14 cellular contexts compared by ENCODE assay signal in the genomic region with DNA sequence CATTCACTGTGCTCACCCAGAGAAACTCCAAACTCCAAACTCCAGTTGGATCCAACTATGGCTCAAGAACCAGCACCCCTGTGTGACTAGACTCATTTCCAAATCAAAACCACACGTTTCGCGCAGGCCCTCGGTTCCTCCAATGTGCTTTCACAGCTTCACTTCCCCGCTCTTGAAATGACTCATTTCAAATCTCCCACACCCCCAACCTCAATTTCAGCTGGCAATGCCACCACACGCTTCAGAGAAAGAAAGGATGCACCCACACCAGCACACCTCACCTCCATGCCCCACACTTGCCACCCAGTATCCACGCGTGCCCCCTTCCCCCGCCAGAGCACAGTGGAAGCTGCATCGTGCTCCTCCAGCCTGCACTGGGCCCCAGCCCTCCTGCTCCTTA. TPM values are rescaled to one million over a fixed set of nuclear protein-coding genes. Genes with fewer than 3 reads are reported as not detected.
DNase-seq lines count a peak whose midpoint lies in the region; ATAC-seq lines count a peak whose summit lies in the region.
"Had no signal": no experiment of that assay in that cellular context is flagged by ENCODE, and none has a peak within 500 bp of the region (broad histone marks: within the 10 kb centered on the region; RNA-seq: fewer than 3 reads in every experiment).

No MANE protein-coding gene starts in this region.

- H3K4me1 Mint-ChIP-seq in central memory CD8-positive, alpha-beta T cell: peaks cover 9% of the 10 kb centered on the region
- H3K4me1 Mint-ChIP-seq in stimulated activated memory B cell treated with anti-CD40 and anti-IgM and Interleukin-4, amounts not matched to agents 10 μg/mL and 1 μg/mL and 100 μg/mL, for 72 hours: peaks cover 10% of the 10 kb centered on the region

- H3K36me3 Mint-ChIP-seq in central memory CD8-positive, alpha-beta T cell (ENCODE audit: insufficient read depth): no peaks in the 10 kb centered on the region
- no peaks in the 10 kb centered on the region for H3K36me3 Mint-ChIP-seq in stimulated activated memory B cell treated with anti-CD40 and anti-IgM and Interleukin-4, amounts not matched to agents 10 μg/mL and 1 μg/mL and 100 μg/mL, for 72 hours

- DNase-seq in activated naive CD4-positive, alpha-beta T cell treated with Interleukin-2 at 50 U/mL for 16 hours: peak; percentile 36
- DNase-seq in activated naive CD4-positive, alpha-beta T cell treated with anti-CD3 and anti-CD28 coated beads, Interleukin-2, amount 50 U/mL, for 16 hours: no peak
- DNase-seq in NOMO-1 (lab: John Stamatoyannopoulos, UW; ENCODE audit: unreplicated experiment in 2 of 2) (peak; percentile 82 to 83), DMS114 treated with DMSO at 0.1 percent for 48 hours (lab: John Stamatoyannopoulos, UW; ENCODE audit: unreplicated experiment) (no peak), HT-29 (ENCODE audit: low spot score) (no peak)
- DNase-seq in central memory CD8-positive, alpha-beta T cell (ENCODE audit: low spot score in 2 of 2): no peak
- DNase-seq: activated effector memory CD4-positive, alpha-beta T cell treated with anti-CD3 and anti-CD28 coated beads, Interleukin-2, amount 50 U/mL, for 16 hours; caudate nucleus; H9; hippocampal formation; NCI-H1417 treated with DMSO at 0.1 percent for 48 hours; Right ventricle myocardium superior had no signal

- H3K9me3 Mint-ChIP-seq in central memory CD8-positive, alpha-beta T cell: no peaks in the 10 kb centered on the region
- H3K9me3 Mint-ChIP-seq in stimulated activated memory B cell treated with anti-CD40 and anti-IgM and Interleukin-4, amounts not matched to agents 10 μg/mL and 1 μg/mL and 100 μg/mL, for 72 hours: peaks cover 6% of the 10 kb centered on the region

- H3K27me3 Mint-ChIP-seq in central memory CD8-positive, alpha-beta T cell: peaks cover 64% of the 10 kb centered on the region
- peaks cover 80% of the 10 kb centered on the region for H3K27me3 Mint-ChIP-seq in stimulated activated memory B cell treated with anti-CD40 and anti-IgM and Interleukin-4, amounts not matched to agents 10 μg/mL and 1 μg/mL and 100 μg/mL, for 72 hours

- H3K4me3 Mint-ChIP-seq in central memory CD8-positive, alpha-beta T cell: no peak overlapping the region
- H3K4me3 Mint-ChIP-seq in stimulated activated memory B cell treated with anti-CD40 and anti-IgM and Interleukin-4, amounts not matched to agents 10 μg/mL and 1 μg/mL and 100 μg/mL, for 72 hours: no peak overlapping the region

- H3K27ac Mint-ChIP-seq in central memory CD8-positive, alpha-beta T cell (ENCODE audit: low read depth): no peak overlapping the region
- peak overlapping the region; percentile 5 for H3K27ac Mint-ChIP-seq in stimulated activated memory B cell treated with anti-CD40 and anti-IgM and Interleukin-4, amounts not matched to agents 10 μg/mL and 1 μg/mL and 100 μg/mL, for 72 hours

- ATAC-seq in central memory CD8-positive, alpha-beta T cell (replicated peaks; ENCODE audit: extremely low read depth, poor library complexity, severe bottlenecking): peak; percentile 24
- peak; percentile 72 for ATAC-seq in stimulated activated memory B cell treated with anti-CD40 and anti-IgM and Interleukin-4, amounts not matched to agents 10 μg/mL and 1 μg/mL and 100 μg/mL, for 72 hours
- ATAC-seq in esophagus mucosa: no peak

RNA-seq across cellular contexts. Expression of a gene that starts 9.0 kb away (rescaled TPM):
- total RNA-seq in HT-29 (2014; rRNA removed; shearing (Covaris generic)): 5.9 and 17.8 TPM in 2 replicates
- total RNA-seq in esophagus mucosa: 0.88 TPM
- total RNA-seq: Right ventricle myocardium superior had no signal

Comparison
In these comparisons a context has a peak if more than half of its experiments do, and no peak if none do; other contexts are left out.
1. DNase-seq: peak in activated naive CD4-positive, alpha-beta T cell treated with Interleukin-2 at 50 U/mL for 16 hours (single experiment) and NOMO-1 (2 of 2); none in activated naive CD4-positive, alpha-beta T cell treated with anti-CD3 and anti-CD28 coated beads, Interleukin-2, amount 50 U/mL, for 16 hours (single experiment), central memory CD8-positive, alpha-beta T cell (0 of 2), DMS114 treated with DMSO at 0.1 percent for 48 hours (single experiment) and HT-29 (single experiment).